In genomic region chr2:96143231-96143847, GRCh38 we compare ENCODE assay signal across 10 cellular contexts. TPM values are rescaled to one million over a fixed set of nuclear protein-coding genes. Genes with fewer than 3 reads are reported as not detected.
DNase-seq lines count a peak whose midpoint lies in the region; ATAC-seq, FAIRE-seq and TF ChIP-seq lines count a peak whose summit lies in the region.
"Had no signal": no experiment of that assay in that cellular context is flagged by ENCODE, and none has a peak within 500 bp of the region (broad histone marks: within the 10 kb centered on the region; RNA-seq: fewer than 3 reads in every experiment).

No MANE protein-coding gene starts in this region.

- ATAC-seq in HG02798 (IDR thresholded peaks at IDR 0.05; ENCODE audit: poor library complexity, unreplicated experiment) (no peak), HG03196 (IDR thresholded peaks at IDR 0.05; ENCODE audit: unreplicated experiment) (no peak)
- ATAC-seq: Panc1 had no signal

- H3K4me1 Mint-ChIP-seq in astrocyte (ENCODE audit: low read depth, unreplicated experiment) = peaks cover 3% of the 10 kb centered on the region

- H2AFZ ChIP-seq in astrocyte (ENCODE audit: low read depth, low read length) = no peak overlapping the region

- DNase-seq in T follicular helper cell (ENCODE audit: low read depth) (peak; percentile 30), astrocyte (ENCODE audit: low read depth) (no peak), testis (no peak)
- DNase-seq in stimulated activated CD8-positive, alpha-beta memory T cell treated with anti-CD3 and anti-CD28 coated beads, Interleukin-12 subunit alpha, Interleukin-12 subunit beta, amount 100 ng/mL, for 4 hours (ENCODE audit: low read depth) = peak; percentile 32
- DNase-seq: IMR-90 had no signal

- intact Hi-C loops in testis (cut with DNase I; ENCODE audit: low total_unique reads) = no loop called here

- H3K36me3 Mint-ChIP-seq in astrocyte (ENCODE audit: low read depth, unreplicated experiment) = no peaks in the 10 kb centered on the region

- H3K4me3 ChIP-seq in astrocyte (ENCODE audit: insufficient read depth, low read depth, low read length) (no peak overlapping the region), testis (no peak overlapping the region)
- H3K4me3 ChIP-seq: adrenal gland had no signal

- H3K4me3 Mint-ChIP-seq in astrocyte (ENCODE audit: unreplicated experiment) = peak overlapping the region; percentile 70

- no peaks in the 10 kb centered on the region for H3K9me3 Mint-ChIP-seq in astrocyte (ENCODE audit: unreplicated experiment)

- peaks cover 37% of the 10 kb centered on the region for H3K4me1 ChIP-seq in astrocyte (ENCODE audit: insufficient read depth, low read length)
- H3K4me1 ChIP-seq in testis = peaks cover 27% of the 10 kb centered on the region

- H3K9ac ChIP-seq in astrocyte (ENCODE audit: low read length) = no peak overlapping the region

- H3K27me3 ChIP-seq in astrocyte (ENCODE audit: insufficient read depth, low read length) (no peaks in the 10 kb centered on the region), testis (no peaks in the 10 kb centered on the region)
- H3K27me3 ChIP-seq: adrenal gland had no signal

- no peaks in the 10 kb centered on the region for H3K79me2 ChIP-seq in astrocyte (ENCODE audit: insufficient read depth, low read length)

- no peak for TF ChIP-seq CTCF in astrocyte (IDR thresholded peaks at IDR 0.05; ENCODE audit: insufficient read depth, low read depth, low read length)
- TF ChIP-seq CTCF in testis (IDR thresholded peaks at IDR 0.05) = no peak

- H3K9me3 ChIP-seq in astrocyte (ENCODE audit: insufficient read depth, low read depth, low read length) (no peaks in the 10 kb centered on the region), testis (no peaks in the 10 kb centered on the region)
- H3K9me3 ChIP-seq: adrenal gland had no signal

- H4K20me1 ChIP-seq in astrocyte (ENCODE audit: insufficient read depth, low read length) = peaks cover 13% of the 10 kb centered on the region

- no peak overlapping the region for H3K27ac Mint-ChIP-seq in astrocyte (ENCODE audit: unreplicated experiment)

- H3K27ac ChIP-seq in astrocyte (ENCODE audit: low read depth, low read length) (no peak overlapping the region), testis (no peak overlapping the region)
- H3K27ac ChIP-seq: adrenal gland had no signal

- WGBS in testis, 2 donors = 72 to 76% methylated on average over 5 to 10 of the region's 10 CpGs

- TF ChIP-seq POLR2A in GM15510 (IDR thresholded peaks at IDR 0.05; ENCODE audit: borderline replicate concordance, extremely low read depth, insufficient read length) = peak; percentile 21
- no peak for TF ChIP-seq POLR2A in testis (IDR thresholded peaks at IDR 0.05)

- H3K36me3 ChIP-seq in astrocyte (ENCODE audit: insufficient read depth, low read length) (no peaks in the 10 kb centered on the region), testis (ENCODE audit: low read depth, missing control alignments) (no peaks in the 10 kb centered on the region)
- H3K36me3 ChIP-seq: adrenal gland had no signal

- peak overlapping the region; percentile 88 for H3K4me2 ChIP-seq in astrocyte (ENCODE audit: low read length)

- H3K27me3 Mint-ChIP-seq in astrocyte (ENCODE audit: low read depth, unreplicated experiment) = peaks cover 33% of the 10 kb centered on the region

- FAIRE-seq in astrocyte (lab: Jason Lieb, UNC) = no peak

RNA-seq across cellular contexts. Expression of gene DUSP2, which starts 1.9 kb away (rescaled TPM):
- total RNA-seq in astrocyte = 0.84 and 0.95 TPM in 2 replicates
- 10 to 100 TPM in 1 of 2 donors, 1 to 10 TPM in 1; 6.3 to 16.5 TPM for total RNA-seq in testis
- polyA plus RNA-seq in testis (ENCODE audit: insufficient read depth, low read depth, low replicate concordance) = 5.7 TPM

RNA-seq across cellular contexts. Expression of gene ASTL, which starts 5.0 kb away (rescaled TPM):
- total RNA-seq in astrocyte (not detected in 2 replicates), testis (1 to 10 TPM in 1 of 2 donors, under 1 TPM in 1; 0.87 to 1.6 TPM)
- polyA plus RNA-seq in testis (ENCODE audit: insufficient read depth, low read depth, low replicate concordance) = 0.58 TPM
- total RNA-seq: adrenal gland, IMR-90 had no signal
- polyA plus RNA-seq: adrenal gland, IMR-90 had no signal

RNA-seq across cellular contexts. Expression of gene ADRA2B, which starts 27.0 kb away (rescaled TPM):
- total RNA-seq in astrocyte (not detected in 2 replicates), testis (1 to 10 TPM; 2.4 to 2.6 TPM)
- polyA plus RNA-seq in testis (ENCODE audit: insufficient read depth, low read depth, low replicate concordance) = 2.1 TPM
- total RNA-seq: IMR-90 had no signal
- polyA plus RNA-seq: IMR-90 had no signal

Comparison
In these comparisons a context has a peak if more than half of its experiments do, and no peak if none do; other contexts are left out.
1. DNase-seq: peak in T follicular helper cell (single experiment) and stimulated activated CD8-positive, alpha-beta memory T cell treated with anti-CD3 and anti-CD28 coated beads, Interleukin-12 subunit alpha, Interleukin-12 subunit beta, amount 100 ng/mL, for 4 hours (single experiment); none in astrocyte (single experiment) and testis (single experiment).